In genomic region chr10:7206407-7207127, GRCh38 we compare ENCODE assay signal across 17 cellular contexts.
"Had no signal": no experiment of that assay in that cellular context is flagged by ENCODE, and none has a peak within 500 bp of the region (broad histone marks: within the 10 kb centered on the region; RNA-seq: fewer than 3 reads in every experiment).

No MANE protein-coding gene starts in this region.

- H3K4me3 Mint-ChIP-seq: activated naive CD4-positive, alpha-beta T cell treated with anti-CD3 and anti-CD28 coated beads, Interleukin-2, amount 10 ng/mL, durations not matched to agents 7 days and 5 days; activated T-helper 1 cell treated with anti-CD3 and anti-CD28 coated beads, Interleukin-12 subunit alpha, Interleukin-12 subunit beta, Interleukin-2, Interleukin-4 antibody, amounts not matched to agents 30 ng/mL and 10 ng/mL and 1 ng/mL, durations not matched to agents 14 hours and 24 hours and 36 hours; central memory CD8-positive, alpha-beta T cell had no signal

- H3K4me1 ChIP-seq: vagina had no signal

- H3K9me3 Mint-ChIP-seq: activated naive CD4-positive, alpha-beta T cell treated with anti-CD3 and anti-CD28 coated beads, Interleukin-2, amount 10 ng/mL, durations not matched to agents 7 days and 5 days; activated T-helper 1 cell treated with anti-CD3 and anti-CD28 coated beads, Interleukin-12 subunit alpha, Interleukin-12 subunit beta, Interleukin-2, Interleukin-4 antibody, amounts not matched to agents 30 ng/mL and 10 ng/mL and 1 ng/mL, durations not matched to agents 14 hours and 24 hours and 36 hours; central memory CD8-positive, alpha-beta T cell had no signal

- H3K27ac Mint-ChIP-seq: activated naive CD4-positive, alpha-beta T cell treated with anti-CD3 and anti-CD28 coated beads, Interleukin-2, amount 10 ng/mL, durations not matched to agents 7 days and 5 days; activated T-helper 1 cell treated with anti-CD3 and anti-CD28 coated beads, Interleukin-12 subunit alpha, Interleukin-12 subunit beta, Interleukin-2, Interleukin-4 antibody, amounts not matched to agents 30 ng/mL and 10 ng/mL and 1 ng/mL, durations not matched to agents 14 hours and 24 hours and 36 hours had no signal

- H3K27ac ChIP-seq: body of pancreas, skin epidermis, tibial nerve, vagina had no signal

- DNase-seq: activated CD4-positive, CD25-positive, alpha-beta regulatory T cell; activated CD8-positive, alpha-beta memory T cell treated with anti-CD3 and anti-CD28 coated beads, Interleukin-2, amount 50 U/mL, for 4 hours; activated naive CD4-positive, alpha-beta T cell treated with anti-CD3 and anti-CD28 coated beads, Interleukin-2, amount 10 ng/mL, durations not matched to agents 7 days and 5 days; amniotic stem cell; body of pancreas; cortex of kidney; effector CD8-positive, alpha-beta T cell; foreskin melanocyte; left ventricle myocardium superior; mesendoderm; retina; T-helper 17 cell had no signal

- H3K4me3 ChIP-seq: body of pancreas, skin epidermis, tibial nerve, vagina had no signal

- H3K9me3 ChIP-seq: body of pancreas, tibial nerve, vagina had no signal

- H3K27me3 Mint-ChIP-seq: activated naive CD4-positive, alpha-beta T cell treated with anti-CD3 and anti-CD28 coated beads, Interleukin-2, amount 10 ng/mL, durations not matched to agents 7 days and 5 days; central memory CD8-positive, alpha-beta T cell; T-helper 17 cell had no signal

- H3K36me3 ChIP-seq: vagina had no signal

- H3K27me3 ChIP-seq: body of pancreas, tibial nerve, vagina had no signal

- ATAC-seq: body of pancreas, T-helper 17 cell had no signal
